Comparison of ENCODE assay signal across 13 cellular contexts in genomic region chr20:3044336-3044965, GRCh38. TPM values are rescaled to one million over a fixed set of nuclear protein-coding genes. Genes with fewer than 3 reads are reported as not detected.
DNase-seq lines count a peak whose midpoint lies in the region; ATAC-seq and TF ChIP-seq lines count a peak whose summit lies in the region.
"Had no signal": no experiment of that assay in that cellular context is flagged by ENCODE, and none has a peak within 500 bp of the region (broad histone marks: within the 10 kb centered on the region; RNA-seq: fewer than 3 reads in every experiment).

No MANE protein-coding gene starts in this region.

- no peaks in the 10 kb centered on the region for H3K27me3 Mint-ChIP-seq in T-cell
- H3K27me3 Mint-ChIP-seq in memory B cell: no peaks in the 10 kb centered on the region

- peaks cover 30% of the 10 kb centered on the region for H3K36me3 ChIP-seq in left ventricle myocardium inferior
- H3K36me3 ChIP-seq in tibial nerve: peaks cover 0 to 35% (median 4%) of the 10 kb centered on the region in 3 donors

- CTCF ChIA-PET in T-cell (lab: Charles Lee): interaction anchor here in 1 of 2 donors (0.6 kb wide), 1 partner anchor 379 kb away, joined by 3 read pairs; no protein-coding TSS in a partner anchor

- H3K4me1 ChIP-seq in left ventricle myocardium inferior: peaks cover 49% of the 10 kb centered on the region
- H3K4me1 ChIP-seq in tibial nerve: peaks cover 0 to 52% (median 26%) of the 10 kb centered on the region in 4 donors

- no peak for TF ChIP-seq CTCF in left ventricle myocardium inferior (IDR thresholded peaks at IDR 0.05; ENCODE audit: borderline replicate concordance)
- no peak for TF ChIP-seq CTCF in tibial nerve (IDR thresholded peaks at IDR 0.05)

- intact Hi-C loops in left ventricle myocardium inferior (cut with micrococcal nuclease): no loop called here
- intact Hi-C loops in Right ventricle myocardium inferior (cut with DNase I): no loop called here

- no peaks in the 10 kb centered on the region for H3K9me3 ChIP-seq in left ventricle myocardium inferior (replicated peaks)
- H3K9me3 ChIP-seq in tibial nerve: no peaks in the 10 kb centered on the region
- H3K9me3 ChIP-seq: upper lobe of left lung had no signal

- ATAC-seq in Right ventricle myocardium inferior: no peak
- no peak for ATAC-seq in T-cell (replicated peaks in 1 of 4)
- ATAC-seq in memory B cell (ENCODE audit: low read depth): no peak

- 85 to 94% methylated on average over 6 to 8 of the region's 8 CpGs for WGBS in tibial nerve, 2 donors

- H3K4me3 ChIP-seq in left ventricle myocardium inferior: peak overlapping the region; percentile 87
- H3K4me3 ChIP-seq in tibial nerve: no peak overlapping the region

- H3K9me3 Mint-ChIP-seq in T-cell (no peaks in the 10 kb centered on the region), memory B cell (no peaks in the 10 kb centered on the region)

- DNase-seq in left ventricle myocardium inferior (no peak), Right ventricle myocardium inferior (ENCODE audit: missing footprints) (no peak), T-cell (no peak), memory B cell (ENCODE audit: low spot score in 2 of 2) (no peak), tibial nerve (ENCODE audit: low spot score in 2 of 2) (no peak), SKM-1 (lab: John Stamatoyannopoulos, UW; ENCODE audit: unreplicated experiment) (no peak), foreskin melanocyte (no peak), NCI-H2227 treated with DMSO at 0.1 percent for 48 hours (lab: John Stamatoyannopoulos, UW) (no peak)
- DNase-seq: activated naive CD4-positive, alpha-beta T cell; upper lobe of left lung had no signal

- H3K4me3 Mint-ChIP-seq in T-cell: peak overlapping the region; percentile 79 to 82 (median 82)
- peak overlapping the region; percentile 48 for H3K4me3 Mint-ChIP-seq in memory B cell

- H3K27ac ChIP-seq in left ventricle myocardium inferior (replicated peaks): peak overlapping the region; percentile 96
- peak overlapping the region; percentile 91 to 97 (median 94) for H3K27ac ChIP-seq in tibial nerve
- H3K27ac ChIP-seq: KMS-11 had no signal

- no peak for TF ChIP-seq EP300 in tibial nerve (IDR thresholded peaks at IDR 0.05)

- H3K4me1 Mint-ChIP-seq in T-cell: peaks cover 16 to 22% (median 20%) of the 10 kb centered on the region in 3 donors
- peaks cover 11% of the 10 kb centered on the region for H3K4me1 Mint-ChIP-seq in memory B cell

- TF ChIP-seq POLR2A in tibial nerve (IDR thresholded peaks at IDR 0.05): no peak

- no peak overlapping the region for H3K27ac Mint-ChIP-seq in T-cell
- H3K27ac Mint-ChIP-seq in memory B cell: peak overlapping the region; percentile 19

- H3K27me3 ChIP-seq in left ventricle myocardium inferior (ENCODE audit: low read depth): no peaks in the 10 kb centered on the region
- no peaks in the 10 kb centered on the region for H3K27me3 ChIP-seq in tibial nerve
- H3K27me3 ChIP-seq: upper lobe of left lung had no signal

- POLR2A ChIA-PET in T-cell (lab: Charles Lee): no interaction called here

- H3K36me3 Mint-ChIP-seq in T-cell (peaks cover 12% of the 10 kb centered on the region), memory B cell (peaks cover 13% of the 10 kb centered on the region)

RNA-seq across cellular contexts. Expression of gene GNRH2, which starts 1.0 kb away (rescaled TPM):
- total RNA-seq in left ventricle myocardium inferior (not detected), Right ventricle myocardium inferior (not detected), T-cell (1 to 10 TPM in 4 of 5 donors, under 1 TPM in 1; 0.60 to 3.4 (median 1.8) TPM), tibial nerve (1 to 10 TPM in 1 of 4 donors, not detected in 3; 4.6 TPM)
- total RNA-seq: H4, renal cortical epithelial cell had no signal

RNA-seq across cellular contexts. Expression of gene MRPS26, which starts 1.4 kb away (rescaled TPM):
- 55.6 TPM for total RNA-seq in left ventricle myocardium inferior
- 52.2 TPM for total RNA-seq in Right ventricle myocardium inferior
- total RNA-seq in T-cell: 10 to 100 TPM; 20.9 to 38.5 (median 36.8) TPM
- 10 to 100 TPM; 43.2 to 87.9 (median 59.5) TPM for total RNA-seq in tibial nerve

RNA-seq across cellular contexts. Expression of gene OXT, which starts 27.0 kb away (rescaled TPM):
- total RNA-seq in left ventricle myocardium inferior (not detected), Right ventricle myocardium inferior (0.54 TPM), T-cell (1 to 10 TPM in 2 of 5 donors, under 1 TPM in 1, not detected in 2; 0.92 to 3.0 (median 1.5) TPM), tibial nerve (1 to 10 TPM in 1 of 4 donors, not detected in 3; 1.8 TPM)
- total RNA-seq: H4, renal cortical epithelial cell had no signal

RNA-seq across cellular contexts. Expression of gene AVP, which starts 40.1 kb away (rescaled TPM):
- 0.38 TPM for total RNA-seq in left ventricle myocardium inferior
- 0.84 TPM for total RNA-seq in Right ventricle myocardium inferior
- 1 to 10 TPM in 1 of 5 donors, under 1 TPM in 2, not detected in 2; 0.44 to 1.6 (median 0.59) TPM for total RNA-seq in T-cell
- total RNA-seq in tibial nerve: not detected
- total RNA-seq: H4, renal cortical epithelial cell, upper lobe of left lung had no signal
